ENCODE assay signal across 1 cellular context in genomic region chr13:77328819-77329132, GRCh38.
TF ChIP-seq lines count a peak whose summit lies in the region.

No MANE protein-coding gene starts in this region.

TF ChIP-seq in HepG2, 621 proteins besides CTCF, POLR2A, EP300 and RAD21 (continued from another document):
- TF ChIP-seq TOE1 (CRISPR knock-in tag; IDR thresholded peaks at IDR 0.05): no peak
- TF ChIP-seq ZFP90 (CRISPR knock-in tag; IDR thresholded peaks at IDR 0.05; ENCODE audit: borderline replicate concordance): 0 out of 2 replicates have a peak, but pooled peaks have one; percentile 65
- no peak for TF ChIP-seq JUN (CRISPR knock-in tag; IDR thresholded peaks at IDR 0.05)
- TF ChIP-seq ATM (IDR thresholded peaks at IDR 0.05; ENCODE audit: borderline replicate concordance): no peak
- 0 out of 2 replicates have a peak, but pooled peaks have one; percentile 0 for TF ChIP-seq ZNF749 (CRISPR knock-in tag; IDR thresholded peaks at IDR 0.05; ENCODE audit: borderline replicate concordance)
- TF ChIP-seq ZBTB1 (CRISPR knock-in tag; IDR thresholded peaks at IDR 0.05; ENCODE audit: borderline replicate concordance): no peak
- TF ChIP-seq RARA (CRISPR knock-in tag; IDR thresholded peaks at IDR 0.05): no peak
- no peak for TF ChIP-seq PCBP2 (optimal IDR thresholded peaks at IDR 0.05; ENCODE audit: low read depth, low read length, poor library complexity, severe bottlenecking)
- no peak for TF ChIP-seq ZNF274 (CRISPR knock-in tag; IDR thresholded peaks at IDR 0.05)
- peak; percentile 36; the same call in 1 of the 2 replicates for TF ChIP-seq HNF4A (CRISPR knock-in tag; IDR thresholded peaks at IDR 0.05)
- TF ChIP-seq ZNF704 (CRISPR knock-in tag; IDR thresholded peaks at IDR 0.05; ENCODE audit: borderline replicate concordance): no peak
- TF ChIP-seq ZNF567 (CRISPR knock-in tag; IDR thresholded peaks at IDR 0.05; ENCODE audit: borderline replicate concordance): no peak
- TF ChIP-seq RXRA (CRISPR knock-in tag; IDR thresholded peaks at IDR 0.05): no peak
- TF ChIP-seq GABPB1 (CRISPR knock-in tag; IDR thresholded peaks at IDR 0.05): no peak
- no peak for TF ChIP-seq ZNF329 (CRISPR knock-in tag; IDR thresholded peaks at IDR 0.05; ENCODE audit: low read depth)
- TF ChIP-seq RBM39 (IDR thresholded peaks at IDR 0.05; ENCODE audit: low read depth, low read length, poor library complexity, severe bottlenecking): no peak
- TF ChIP-seq ZNF354B (CRISPR knock-in tag; IDR thresholded peaks at IDR 0.05): 0 out of 2 replicates have a peak, but pooled peaks have one; percentile 39
- no peak for TF ChIP-seq ZNF577 (CRISPR knock-in tag; IDR thresholded peaks at IDR 0.05; ENCODE audit: borderline replicate concordance, low read depth)
- TF ChIP-seq ZNF570 (CRISPR knock-in tag; IDR thresholded peaks at IDR 0.05; ENCODE audit: borderline replicate concordance): no peak
- 0 out of 2 replicates have a peak, but pooled peaks have one; percentile 29 for TF ChIP-seq MED13 (CRISPR knock-in tag; IDR thresholded peaks at IDR 0.05)
- no peak for TF ChIP-seq ZFY (CRISPR knock-in tag; IDR thresholded peaks at IDR 0.05)
- no peak for TF ChIP-seq EED (CRISPR knock-in tag; IDR thresholded peaks at IDR 0.05)
- TF ChIP-seq TRAFD1 (CRISPR knock-in tag; IDR thresholded peaks at IDR 0.05; ENCODE audit: borderline replicate concordance): no peak
- TF ChIP-seq POLR2AphosphoS2 (IDR thresholded peaks at IDR 0.05; ENCODE audit: low read depth, low read length): no peak
- no peak for TF ChIP-seq MED8 (CRISPR knock-in tag; IDR thresholded peaks at IDR 0.05; ENCODE audit: insufficient replicate concordance)
- no peak for TF ChIP-seq ELK4 (CRISPR knock-in tag; IDR thresholded peaks at IDR 0.05; ENCODE audit: borderline replicate concordance)
- 0 out of 2 replicates have a peak, but pooled peaks have one; percentile 9 for TF ChIP-seq GMEB1 (CRISPR knock-in tag; IDR thresholded peaks at IDR 0.05; ENCODE audit: borderline replicate concordance)
- 0 out of 2 replicates have a peak, but pooled peaks have one; percentile 6 for TF ChIP-seq KAT7 (CRISPR knock-in tag; IDR thresholded peaks at IDR 0.05; ENCODE audit: borderline replicate concordance)
- no peak for TF ChIP-seq PHF8 (CRISPR knock-in tag; IDR thresholded peaks at IDR 0.05)
- TF ChIP-seq SNAPC5 (CRISPR knock-in tag; IDR thresholded peaks at IDR 0.05; ENCODE audit: borderline replicate concordance): no peak
- no peak for TF ChIP-seq SNAPC2 (CRISPR knock-in tag; IDR thresholded peaks at IDR 0.05)
- no peak for TF ChIP-seq AKAP8 (CRISPR knock-in tag; IDR thresholded peaks at IDR 0.05)
- TF ChIP-seq RFXAP (CRISPR knock-in tag; IDR thresholded peaks at IDR 0.05; ENCODE audit: borderline replicate concordance): no peak; the same call in 1 of the 2 replicates
- no peak for TF ChIP-seq CEBPB (IDR thresholded peaks at IDR 0.05; ENCODE audit: borderline replicate concordance, low read depth, low read length)
- no peak for TF ChIP-seq NFIB (CRISPR knock-in tag; IDR thresholded peaks at IDR 0.05; ENCODE audit: borderline replicate concordance)
- no peak for TF ChIP-seq HBP1 (CRISPR knock-in tag; IDR thresholded peaks at IDR 0.05; ENCODE audit: low read depth)
